Comparison of ENCODE assay signal across 8 cellular contexts in genomic region chr20:17530716-17531536, GRCh38.
DNase-seq lines count a peak whose midpoint lies in the region; ATAC-seq and TF ChIP-seq lines count a peak whose summit lies in the region.

Gene BFSP1, minus strand, starts transcription at chr20:17531379. Its CDS starts 50 bp downstream, at chr20:17531329.

- peak; percentile 80 for ATAC-seq in central memory CD8-positive, alpha-beta T cell (replicated peaks; ENCODE audit: extremely low read depth, poor library complexity, severe bottlenecking)

- DNase-seq in SKM-1 treated with dmso at 0.1 percent for 144 hours (lab: John Stamatoyannopoulos, UW; ENCODE audit: unreplicated experiment) (peak; percentile 10), SKM-1 (lab: John Stamatoyannopoulos, UW; ENCODE audit: unreplicated experiment) (no peak), NCI-H146 (lab: John Stamatoyannopoulos, UW) (peak; percentile 85), kidney glomerular epithelial cell (lab: John Stamatoyannopoulos, UW) (peak; percentile 5), COLO829 (ENCODE audit: low spot score) (no peak)
- DNase-seq in central memory CD8-positive, alpha-beta T cell (ENCODE audit: low spot score in 2 of 2), result no peak
- DNase-seq in stimulated activated CD4-positive, alpha-beta T cell treated with anti-CD3 and anti-CD28 coated beads, Interleukin-15, amount 100 ng/mL, for 24 hours, result peak; percentile 67

- H3K36me3 Mint-ChIP-seq in central memory CD8-positive, alpha-beta T cell (ENCODE audit: insufficient read depth), result no peaks in the 10 kb centered on the region

- H3K4me3 Mint-ChIP-seq in central memory CD8-positive, alpha-beta T cell, result peak within 1 kb of the TSS; percentile 72

- TF ChIP-seq CTCF in VCaP (conservative IDR thresholded peaks at IDR 0.05), result peak; percentile 21; the same call in 1 of the 2 replicates

- peak within 1 kb of the TSS; percentile 88 for H3K27ac ChIP-seq in VCaP

- H3K27ac Mint-ChIP-seq in central memory CD8-positive, alpha-beta T cell (ENCODE audit: low read depth), result no peak within 1 kb of the TSS

- no peaks in the 10 kb centered on the region for H3K9me3 Mint-ChIP-seq in central memory CD8-positive, alpha-beta T cell

- H3K4me1 Mint-ChIP-seq in central memory CD8-positive, alpha-beta T cell, result peaks cover 6% of the 10 kb centered on the region

- H3K27me3 Mint-ChIP-seq in central memory CD8-positive, alpha-beta T cell, result no peaks in the 10 kb centered on the region

Comparison
In these comparisons a context has a peak if more than half of its experiments do, and no peak if none do; other contexts are left out.
1. DNase-seq: peak in SKM-1 treated with dmso at 0.1 percent for 144 hours (single experiment), NCI-H146 (single experiment), kidney glomerular epithelial cell (single experiment) and stimulated activated CD4-positive, alpha-beta T cell treated with anti-CD3 and anti-CD28 coated beads, Interleukin-15, amount 100 ng/mL, for 24 hours (single experiment); none in SKM-1 (single experiment), central memory CD8-positive, alpha-beta T cell (0 of 2) and COLO829 (single experiment).